23 cellular contexts compared by ENCODE assay signal in the genomic region with DNA sequence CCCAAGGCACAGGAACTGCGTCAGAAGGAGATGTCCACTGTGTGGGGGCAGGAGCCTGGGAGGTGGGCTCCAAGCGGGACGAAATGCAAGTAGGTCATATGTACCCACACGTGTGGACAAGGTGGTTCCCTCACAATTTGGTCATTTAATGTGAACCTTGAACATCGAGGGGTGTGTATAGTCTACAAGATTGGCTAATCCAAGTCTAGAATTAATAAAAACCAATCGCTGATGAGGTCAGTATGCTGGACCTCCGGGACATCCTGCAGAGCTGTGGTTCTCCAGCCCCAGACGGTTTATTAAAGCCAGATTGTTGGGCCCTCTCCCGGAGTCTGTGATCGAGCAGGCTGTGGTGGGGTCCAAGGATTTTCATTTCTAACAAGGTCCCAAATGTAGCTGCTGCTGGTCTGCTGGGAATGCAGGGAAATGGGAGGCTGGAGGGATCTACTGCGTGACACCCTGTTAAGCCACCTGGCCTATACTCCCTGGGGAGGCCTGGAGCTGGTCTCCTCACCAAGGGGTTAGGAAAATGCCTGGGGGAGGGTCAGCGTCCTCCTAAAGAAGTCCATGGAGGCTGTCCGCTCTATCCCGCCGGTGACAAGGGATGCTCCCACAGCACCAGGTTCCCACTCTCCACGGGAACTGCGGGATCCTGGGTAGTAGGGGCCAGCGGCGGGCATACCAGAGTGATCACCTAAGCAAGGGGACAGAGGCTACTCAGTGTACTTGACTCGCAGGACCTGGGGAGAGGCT.
"Had no signal": no experiment of that assay in that cellular context is flagged by ENCODE, and none has a peak within 500 bp of the region (broad histone marks: within the 10 kb centered on the region; RNA-seq: fewer than 3 reads in every experiment).

No MANE protein-coding gene starts in this region.

- H3K4me1 ChIP-seq: left lung, prostate gland, tibial nerve had no signal

- H3K36me3 ChIP-seq: gastrocnemius medialis, left lung, prostate gland, tibial nerve had no signal

- H3K4me3 Mint-ChIP-seq: activated T-cell treated with anti-CD3 and anti-CD28 coated beads, Interleukin-2, amount 50 U/mL, for 24 hours; activated T-helper 17 cell treated with anti-CD3 and anti-CD28 coated beads, Interleukin-2, amount 50 U/mL, for 72 hours; brain; natural killer cell; stimulated activated effector memory CD8-positive, alpha-beta T cell treated with anti-CD3 and anti-CD28 coated beads, Interleukin-12 subunit alpha, Interleukin-12 subunit beta, amount 100 ng/mL, for 72 hours; stimulated activated naive CD8-positive, alpha-beta T cell treated with anti-CD3 and anti-CD28 coated beads, Interleukin-15, amount 100 ng/mL, for 72 hours had no signal

- ATAC-seq: activated naive CD4-positive, alpha-beta T cell treated with anti-CD3 and anti-CD28 coated beads, Interleukin-2, amount 50 U/mL, for 72 hours; activated T-helper 17 cell treated with anti-CD3 and anti-CD28 coated beads, Interleukin-2, amount 50 U/mL, for 72 hours; gastrocnemius medialis; left lung; stimulated activated effector memory CD8-positive, alpha-beta T cell treated with anti-CD3 and anti-CD28 coated beads, Interleukin-12 subunit alpha, Interleukin-12 subunit beta, amount 100 ng/mL, for 72 hours; stimulated activated naive CD8-positive, alpha-beta T cell treated with anti-CD3 and anti-CD28 coated beads, Interleukin-15, amount 100 ng/mL, for 72 hours had no signal

- H3K27ac Mint-ChIP-seq: activated naive CD4-positive, alpha-beta T cell treated with anti-CD3 and anti-CD28 coated beads, Interleukin-2, amount 50 U/mL, for 72 hours; activated T-cell treated with anti-CD3 and anti-CD28 coated beads, Interleukin-2, amount 50 U/mL, for 24 hours; activated T-helper 17 cell treated with anti-CD3 and anti-CD28 coated beads, Interleukin-2, amount 50 U/mL, for 72 hours; natural killer cell; stimulated activated effector memory CD8-positive, alpha-beta T cell treated with anti-CD3 and anti-CD28 coated beads, Interleukin-12 subunit alpha, Interleukin-12 subunit beta, amount 100 ng/mL, for 72 hours had no signal

- H3K9me3 Mint-ChIP-seq: activated naive CD4-positive, alpha-beta T cell treated with anti-CD3 and anti-CD28 coated beads, Interleukin-2, amount 50 U/mL, for 72 hours; activated T-cell treated with anti-CD3 and anti-CD28 coated beads, Interleukin-2, amount 50 U/mL, for 24 hours; activated T-helper 17 cell treated with anti-CD3 and anti-CD28 coated beads, Interleukin-2, amount 50 U/mL, for 72 hours; natural killer cell had no signal

- H3K27me3 Mint-ChIP-seq: brain had no signal

- DNase-seq: activated CD4-positive, alpha-beta T cell treated with anti-CD3 and anti-CD28 coated beads, Interleukin-2, amount 50 U/mL, for 4 hours; activated CD8-positive, alpha-beta memory T cell treated with anti-CD3 and anti-CD28 coated beads for 24 hours; activated CD8-positive, alpha-beta memory T cell treated with anti-CD3 and anti-CD28 coated beads, Interleukin-2, amount 50 U/mL, for 4 hours; activated T-cell treated with anti-CD3 and anti-CD28 coated beads, Interleukin-2, amount 50 U/mL, for 24 hours; aorta; central memory CD4-positive, alpha-beta T cell; effector memory CD4-positive, alpha-beta T cell; gastrocnemius medialis; left lung; midbrain; natural killer cell; stimulated activated CD4-positive, alpha-beta T cell treated with anti-CD3 and anti-CD28 coated beads, Interleukin-2, amount 100 ng/mL, for 24 hours; stimulated activated naive CD8-positive, alpha-beta T cell treated with anti-CD3 and anti-CD28 coated beads, Interleukin-15, amount 100 ng/mL, for 72 hours; T-helper 1 cell had no signal

- H3K27ac ChIP-seq: gastrocnemius medialis, left lung, prostate gland, skin epidermis, tibial nerve had no signal

- H3K27me3 ChIP-seq: gastrocnemius medialis, tibial nerve had no signal

- FAIRE-seq: endothelial cell of umbilical vein, islet of Langerhans had no signal

- H3K36me3 Mint-ChIP-seq: activated naive CD4-positive, alpha-beta T cell treated with anti-CD3 and anti-CD28 coated beads, Interleukin-2, amount 50 U/mL, for 72 hours; brain; natural killer cell; stimulated activated effector memory CD8-positive, alpha-beta T cell treated with anti-CD3 and anti-CD28 coated beads, Interleukin-12 subunit alpha, Interleukin-12 subunit beta, amount 100 ng/mL, for 72 hours had no signal

- H3K9me3 ChIP-seq: gastrocnemius medialis, left lung, prostate gland, tibial nerve had no signal

- H3K4me1 Mint-ChIP-seq: natural killer cell had no signal

- H3K4me3 ChIP-seq: gastrocnemius medialis, left lung, prostate gland, skin epidermis, tibial nerve had no signal
